In genomic region chr9:91720313-91720712, GRCh38 we compare ENCODE assay signal across 1 cellular context.
TF ChIP-seq lines count a peak whose summit lies in the region.

No MANE protein-coding gene starts in this region.

TF ChIP-seq in IMR-90, 13 proteins besides CTCF, POLR2A, EP300 and RAD21:
- 0 out of 2 replicates have a peak, but pooled peaks have one; percentile 22 for TF ChIP-seq CEBPB (IDR thresholded peaks at IDR 0.05; ENCODE audit: low read depth, low read length)
- no peak for TF ChIP-seq MAZ (IDR thresholded peaks at IDR 0.05; ENCODE audit: borderline replicate concordance, low read depth, low read length)
TF ChIP-seq in IMR-90: peak in this region for 1.
